In genomic region chr15:57321973-57322601, GRCh38 we compare ENCODE assay signal across 14 cellular contexts. TPM values are rescaled to one million over a fixed set of nuclear protein-coding genes. Genes with fewer than 3 reads are reported as not detected.
DNase-seq lines count a peak whose midpoint lies in the region; ATAC-seq and TF ChIP-seq lines count a peak whose summit lies in the region.
"Had no signal": no experiment of that assay in that cellular context is flagged by ENCODE, and none has a peak within 500 bp of the region (broad histone marks: within the 10 kb centered on the region; RNA-seq: fewer than 3 reads in every experiment).

No MANE protein-coding gene starts in this region.

- no peak overlapping the region for H3K18ac ChIP-seq in neuronal stem cell (ENCODE audit: low read length)

- no peaks in the 10 kb centered on the region for H3K36me3 ChIP-seq in HEK293 (ENCODE audit: control insufficient read depth in 2 of 2, insufficient read depth in 1 of 2, low read length in 2 of 2)
- no peaks in the 10 kb centered on the region for H3K36me3 ChIP-seq in SK-N-MC (ENCODE audit: insufficient read depth, low read length)
- no peaks in the 10 kb centered on the region for H3K36me3 ChIP-seq in neuronal stem cell (replicated peaks in 1 of 2; ENCODE audit: control insufficient read depth in 2 of 2, insufficient read depth in 2 of 2, low read length in 2 of 2)
- H3K36me3 ChIP-seq: cardiac muscle cell, left lung, upper lobe of left lung had no signal

- no peak overlapping the region for H2BK5ac ChIP-seq in neuronal stem cell (ENCODE audit: low read length)

- TF ChIP-seq CTCF in HEK293 (tag by site-specific recombination; IDR thresholded peaks at IDR 0.05): no peak

- DNase-seq in NCI-H2107 (lab: John Stamatoyannopoulos, UW) (peak; percentile 78), SK-N-MC (ENCODE audit: low read depth, low spot score) (no peak), neuronal stem cell (ENCODE audit: low spot score) (no peak), amygdala (lab: John Stamatoyannopoulos, UW) (no peak), germinal center (ENCODE audit: low spot score) (no peak)
- DNase-seq in stimulated activated CD4-positive, alpha-beta T cell treated with anti-CD3 and anti-CD28 coated beads, Interleukin-12 subunit alpha, Interleukin-12 subunit beta, amount 100 ng/mL, for 4 hours: no peak
- DNase-seq: activated gamma-delta T cell treated with Interleukin-2 at 50 U/mL for 16 hours; CD4-positive, alpha-beta memory T cell; left lung; T-helper 1 cell; upper lobe of left lung had no signal

- H2BK15ac ChIP-seq in neuronal stem cell (ENCODE audit: low read length): no peak overlapping the region

- H2AK5ac ChIP-seq in neuronal stem cell (ENCODE audit: low read depth, low read length): peak overlapping the region; percentile 91

- ATAC-seq in HG03571 (IDR thresholded peaks at IDR 0.05; ENCODE audit: unreplicated experiment): no peak
- ATAC-seq: left lung had no signal

- no peaks in the 10 kb centered on the region for H3K9me3 ChIP-seq in HEK293 (ENCODE audit: control insufficient read depth, insufficient read depth, low read depth, low read length)
- no peaks in the 10 kb centered on the region for H3K9me3 ChIP-seq in SK-N-MC (ENCODE audit: low read depth, low read length)
- H3K9me3 ChIP-seq in neuronal stem cell (replicated peaks in 1 of 2; ENCODE audit: control insufficient read depth in 2 of 2, insufficient read depth in 1 of 2, low read depth in 1 of 2, low read length in 2 of 2): no peaks in the 10 kb centered on the region
- H3K9me3 ChIP-seq: left lung, upper lobe of left lung had no signal

- H3K27me3 ChIP-seq in neuronal stem cell (ENCODE audit: control insufficient read depth in 3 of 3, insufficient read depth in 3 of 3, low read depth in 1 of 3, low read length in 3 of 3): no peaks in the 10 kb centered on the region
- H3K27me3 ChIP-seq: cardiac muscle cell, left lung, upper lobe of left lung had no signal

- no peak overlapping the region for H3K23ac ChIP-seq in neuronal stem cell (ENCODE audit: low read depth, low read length, poor library complexity)

- peak overlapping the region; percentile 3 for H2AFZ ChIP-seq in neuronal stem cell (ENCODE audit: low read length)

- CTCF ChIA-PET in HEK293 (lab: Yijun Ruan, JAX): interaction anchor here (0.9 kb wide), 1 partner anchor 175 kb away, joined by 3 read pairs; no protein-coding TSS in a partner anchor

- no peak overlapping the region for H3K4me2 ChIP-seq in neuronal stem cell (ENCODE audit: insufficient read depth, low read length, poor library complexity, severe bottlenecking)

- no CpG with 5 or more reads among the region's 13 CpGs for WGBS in neuronal stem cell (ENCODE audit: extremely low coverage in 2 of 2, insufficient read length in 2 of 2, insufficient replicate concordance in 1 of 2), 2 donors

- H3K9ac ChIP-seq in SK-N-MC (ENCODE audit: insufficient read length) (no peak overlapping the region), neuronal stem cell (ENCODE audit: low read depth, low read length, poor library complexity) (no peak overlapping the region)

- no peak overlapping the region for H2BK12ac ChIP-seq in neuronal stem cell (ENCODE audit: low read length)

- no peak overlapping the region for H4K8ac ChIP-seq in neuronal stem cell (ENCODE audit: low read depth, low read length)

- no peak overlapping the region for H3K4ac ChIP-seq in neuronal stem cell (ENCODE audit: low read length)

- POLR2A ChIA-PET in HEK293 (lab: Yijun Ruan, JAX): no interaction called here

- no peak overlapping the region for H3K14ac ChIP-seq in neuronal stem cell (ENCODE audit: low read length)

- H3K4me3 ChIP-seq in HEK293 (ENCODE audit: low read depth, low read length) (no peak overlapping the region), SK-N-MC (no peak overlapping the region), neuronal stem cell (ENCODE audit: low read length in 2 of 2) (no peak overlapping the region)
- H3K4me3 ChIP-seq: cardiac muscle cell, left lung, upper lobe of left lung had no signal

- H4K91ac ChIP-seq in neuronal stem cell (ENCODE audit: low read depth, low read length, poor library complexity): no peak overlapping the region

- H2BK120ac ChIP-seq in neuronal stem cell (ENCODE audit: low read depth, low read length): no peak overlapping the region

- H3K4me1 ChIP-seq in HEK293 (ENCODE audit: control insufficient read depth, insufficient read depth, low read length) (no peaks in the 10 kb centered on the region), neuronal stem cell (ENCODE audit: control insufficient read depth in 2 of 2, insufficient read depth in 1 of 2, low read depth in 1 of 2, low read length in 2 of 2) (peaks cover 4 to 16% of the 10 kb centered on the region in 2 donors)

- H3K27ac ChIP-seq in HEK293 (ENCODE audit: extremely low read depth, low read depth, low read length) (no peak overlapping the region), SK-N-MC (peak overlapping the region; percentile 95; the same call in 1 of the 2 replicates), neuronal stem cell (replicated peaks; ENCODE audit: low read length) (no peak overlapping the region)
- H3K27ac ChIP-seq: cardiac muscle cell, left lung, upper lobe of left lung had no signal

- H3K79me1 ChIP-seq in neuronal stem cell (ENCODE audit: low read depth, low read length): no peaks in the 10 kb centered on the region

TF ChIP-seq in HEK293, 187 proteins besides CTCF, POLR2A, EP300 and RAD21:
- TF ChIP-seq, protein P1, sequence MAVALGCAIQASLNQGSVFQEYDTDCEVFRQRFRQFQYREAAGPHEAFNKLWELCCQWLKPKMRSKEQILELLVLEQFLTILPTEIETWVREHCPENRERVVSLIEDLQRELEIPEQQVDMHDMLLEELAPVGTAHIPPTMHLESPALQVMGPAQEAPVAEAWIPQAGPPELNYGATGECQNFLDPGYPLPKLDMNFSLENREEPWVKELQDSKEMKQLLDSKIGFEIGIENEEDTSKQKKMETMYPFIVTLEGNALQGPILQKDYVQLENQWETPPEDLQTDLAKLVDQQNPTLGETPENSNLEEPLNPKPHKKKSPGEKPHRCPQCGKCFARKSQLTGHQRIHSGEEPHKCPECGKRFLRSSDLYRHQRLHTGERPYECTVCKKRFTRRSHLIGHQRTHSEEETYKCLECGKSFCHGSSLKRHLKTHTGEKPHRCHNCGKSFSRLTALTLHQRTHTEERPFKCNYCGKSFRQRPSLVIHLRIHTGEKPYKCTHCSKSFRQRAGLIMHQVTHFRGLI (tag by site-specific recombination; IDR thresholded peaks at IDR 0.05): 0 out of 2 replicates have a peak, but pooled peaks have one; percentile 36
- 0 out of 2 replicates have a peak, but pooled peaks have one; percentile 18 for TF ChIP-seq ZNF585B (tag by site-specific recombination; IDR thresholded peaks at IDR 0.05)
- TF ChIP-seq KLF7 (tag by site-specific recombination; IDR thresholded peaks at IDR 0.05; ENCODE audit: borderline replicate concordance): no peak
- peak; percentile 67 for TF ChIP-seq PRDM1 (tag by site-specific recombination; IDR thresholded peaks at IDR 0.05)

RNA-seq across cellular contexts. Expression of gene CGNL1, which starts 54.2 kb away (rescaled TPM):
- polyA plus RNA-seq in neuronal stem cell (2013, experiment 1 of 2): 2.3 TPM
- polyA plus RNA-seq in neuronal stem cell (2013, experiment 2 of 2): 2.3 TPM
- polyA plus RNA-seq: CD4-positive, alpha-beta memory T cell had no signal
